Comparison of ENCODE assay signal across 13 cellular contexts in genomic region chr12:3042394-3042793, GRCh38. TPM values are rescaled to one million over a fixed set of nuclear protein-coding genes. Genes with fewer than 3 reads are reported as not detected.
DNase-seq lines count a peak whose midpoint lies in the region; ATAC-seq, FAIRE-seq and TF ChIP-seq lines count a peak whose summit lies in the region.
"Had no signal": no experiment of that assay in that cellular context is flagged by ENCODE, and none has a peak within 500 bp of the region (broad histone marks: within the 10 kb centered on the region; RNA-seq: fewer than 3 reads in every experiment).

No MANE protein-coding gene starts in this region.

- H3K23ac ChIP-seq in neuronal stem cell (ENCODE audit: low read depth, low read length, poor library complexity): no peak overlapping the region

- no peak for FAIRE-seq in H54 (lab: Jason Lieb, UNC)

- H3K9ac ChIP-seq in neuronal stem cell (ENCODE audit: low read depth, low read length, poor library complexity): no peak overlapping the region

- no peaks in the 10 kb centered on the region for H3K9me2 ChIP-seq in PC-9 (ENCODE audit: insufficient read depth)

- H3K4ac ChIP-seq in neuronal stem cell (ENCODE audit: low read length): no peak overlapping the region

- H4K91ac ChIP-seq in neuronal stem cell (ENCODE audit: low read depth, low read length, poor library complexity): no peak overlapping the region

- H3K27me3 ChIP-seq in neuronal stem cell (ENCODE audit: control insufficient read depth in 3 of 3, insufficient read depth in 3 of 3, low read depth in 1 of 3, low read length in 3 of 3) (no peaks in the 10 kb centered on the region), PC-9 (ENCODE audit: insufficient read depth, low read depth) (no peaks in the 10 kb centered on the region)

- H3K27me3 Mint-ChIP-seq in WTC11 (ENCODE audit: low read depth): no peaks in the 10 kb centered on the region

- peaks cover 4% of the 10 kb centered on the region for H3K4me1 Mint-ChIP-seq in WTC11

- peaks cover 8% of the 10 kb centered on the region; the same call in 1 of the 2 replicates for H3F3A ChIP-seq in PC-9 (ENCODE audit: insufficient read depth, low read depth)

- no peaks in the 10 kb centered on the region for H3K79me2 ChIP-seq in PC-9 (ENCODE audit: low read depth)

- POLR2A ChIA-PET in WTC11 (lab: Charles Lee) (interaction anchor here (0.9 kb wide), 1 partner anchor 16 kb away, joined by 3 read pairs; no protein-coding TSS in a partner anchor), PC-9 (lab: Charles Lee; ENCODE audit: unreplicated experiment) (no interaction called here)

- H3K9me3 Mint-ChIP-seq in WTC11: no peaks in the 10 kb centered on the region
- H3K9me3 Mint-ChIP-seq: GM23338 had no signal

- H3K4me1 ChIP-seq in neuronal stem cell (ENCODE audit: control insufficient read depth in 2 of 2, insufficient read depth in 1 of 2, low read depth in 1 of 2, low read length in 2 of 2) (peaks cover 0 to 3% of the 10 kb centered on the region in 2 donors), PC-9 (replicated peaks; ENCODE audit: insufficient read depth) (no peaks in the 10 kb centered on the region)

- H3K4me2 ChIP-seq in neuronal stem cell (ENCODE audit: insufficient read depth, low read length, poor library complexity, severe bottlenecking) (no peak overlapping the region), PC-9 (no peak overlapping the region)
- H3K4me2 ChIP-seq: GM23338 had no signal

- no peak overlapping the region for H3K27ac Mint-ChIP-seq in WTC11
- H3K27ac Mint-ChIP-seq: GM23338 had no signal

- H2BK120ac ChIP-seq in neuronal stem cell (ENCODE audit: low read depth, low read length): no peak overlapping the region

- H3K36me3 ChIP-seq in neuronal stem cell (replicated peaks in 1 of 2; ENCODE audit: control insufficient read depth in 2 of 2, insufficient read depth in 2 of 2, low read length in 2 of 2) (peaks cover 25 to 39% of the 10 kb centered on the region in 2 donors), PC-9 (ENCODE audit: low read depth) (no peaks in the 10 kb centered on the region)

- TF ChIP-seq POLR2A in H54 (IDR thresholded peaks at IDR 0.05; ENCODE audit: low read depth, low read length): no peak

- no peak overlapping the region for H2BK12ac ChIP-seq in neuronal stem cell (ENCODE audit: low read length)

- no peak for ATAC-seq in WTC11
- ATAC-seq in HG03135 (IDR thresholded peaks at IDR 0.05; ENCODE audit: unreplicated experiment): no peak

- H3K14ac ChIP-seq in neuronal stem cell (ENCODE audit: low read length): no peak overlapping the region

- no peak overlapping the region for H3K18ac ChIP-seq in neuronal stem cell (ENCODE audit: low read length)

- BruUV-seq in PC-9 (replicated peaks; lab: Mats Ljungman, UMichigan): no TSS peak

- H3K9me3 ChIP-seq in neuronal stem cell (replicated peaks in 1 of 2; ENCODE audit: control insufficient read depth in 2 of 2, insufficient read depth in 1 of 2, low read depth in 1 of 2, low read length in 2 of 2): no peaks in the 10 kb centered on the region
- H3K9me3 ChIP-seq in PC-9 (ENCODE audit: insufficient read depth, low read depth): no peaks in the 10 kb centered on the region
- H3K9me3 ChIP-seq: esophagus muscularis mucosa had no signal

- H3K4me3 Mint-ChIP-seq in WTC11: no peak overlapping the region
- H3K4me3 Mint-ChIP-seq: GM23338 had no signal

- peak; percentile 82 for DNase-seq in GF-D8 (lab: John Stamatoyannopoulos, UW)
- peak; percentile 13 for DNase-seq in NCI-H128 (lab: John Stamatoyannopoulos, UW; ENCODE audit: unreplicated experiment)
- DNase-seq in WTC11 (ENCODE audit: low spot score): peak; percentile 7
- DNase-seq in neuronal stem cell (ENCODE audit: low spot score): no peak
- no peak for DNase-seq in H54 (ENCODE audit: insufficient read length, low spot score)
- DNase-seq in PC-9: no peak
- no peak for DNase-seq in coronary artery (ENCODE audit: low spot score)
- DNase-seq: activated naive CD4-positive, alpha-beta T cell treated with anti-CD3 and anti-CD28 coated beads, Interleukin-2, amount 50 U/mL, for 16 hours; cerebellar nuclear complex; COR-L47 had no signal

- intact Hi-C loops in PC-9 (cut with micrococcal nuclease; ENCODE audit: unreplicated experiment): loop anchor here (5.0 kb wide), 1 partner anchor 165 kb away; the partner anchor contains the start of genes FOXM1 and RHNO1

- peak overlapping the region; percentile 60 for H2AK5ac ChIP-seq in neuronal stem cell (ENCODE audit: low read depth, low read length)

- H2BK15ac ChIP-seq in neuronal stem cell (ENCODE audit: low read length): no peak overlapping the region

- H2AFZ ChIP-seq in neuronal stem cell (ENCODE audit: low read length): no peak overlapping the region
- H2AFZ ChIP-seq in PC-9: no peak overlapping the region
- H2AFZ ChIP-seq: GM23338 had no signal

- no CpG with 5 or more reads among the region's 8 CpGs for WGBS in neuronal stem cell (ENCODE audit: extremely low coverage in 2 of 2, insufficient read length in 2 of 2, insufficient replicate concordance in 1 of 2), 2 donors

- H3K4me3 ChIP-seq in neuronal stem cell (ENCODE audit: low read length in 2 of 2) (no peak overlapping the region), PC-9 (no peak overlapping the region), coronary artery (no peak overlapping the region)
- H3K4me3 ChIP-seq: esophagus muscularis mucosa, GM23338 had no signal

- H3K27ac ChIP-seq in neuronal stem cell (replicated peaks; ENCODE audit: low read length): no peak overlapping the region
- no peak overlapping the region for H3K27ac ChIP-seq in PC-9
- H3K27ac ChIP-seq in coronary artery: no peak overlapping the region
- H3K27ac ChIP-seq: esophagus muscularis mucosa had no signal

- peak overlapping the region; percentile 75 for H2BK5ac ChIP-seq in neuronal stem cell (ENCODE audit: low read length)

- no peak overlapping the region for H4K8ac ChIP-seq in neuronal stem cell (ENCODE audit: low read depth, low read length)

- no peaks in the 10 kb centered on the region; the same call in 1 of the 2 replicates for H4K20me1 ChIP-seq in PC-9 (ENCODE audit: insufficient read depth)

- TF ChIP-seq CTCF in WTC11 (IDR thresholded peaks at IDR 0.05) (no peak), PC-9 (conservative IDR thresholded peaks at IDR 0.05) (no peak), coronary artery (IDR thresholded peaks at IDR 0.05) (no peak)

- CTCF ChIA-PET in WTC11 (lab: Charles Lee): interaction anchor here (0.8 to 2.8 kb wide), 10 partner anchors 8 to 197 kb away, joined by 3 to 35 read pairs (median 4); no protein-coding TSS in a partner anchor
- CTCF ChIA-PET in PC-9 (lab: Charles Lee): interaction anchor here (0.7 to 1.5 kb wide), 3 partner anchors 13 to 188 kb away, joined by 3 to 8 read pairs (median 4); no protein-coding TSS in a partner anchor

- H3K36me3 Mint-ChIP-seq in WTC11: peaks cover 28% of the 10 kb centered on the region

- no peaks in the 10 kb centered on the region for H3K79me1 ChIP-seq in neuronal stem cell (ENCODE audit: low read depth, low read length)

TF ChIP-seq in WTC11, 78 proteins besides CTCF, POLR2A, EP300 and RAD21 (continues in another document):
- TF ChIP-seq, protein P1, sequence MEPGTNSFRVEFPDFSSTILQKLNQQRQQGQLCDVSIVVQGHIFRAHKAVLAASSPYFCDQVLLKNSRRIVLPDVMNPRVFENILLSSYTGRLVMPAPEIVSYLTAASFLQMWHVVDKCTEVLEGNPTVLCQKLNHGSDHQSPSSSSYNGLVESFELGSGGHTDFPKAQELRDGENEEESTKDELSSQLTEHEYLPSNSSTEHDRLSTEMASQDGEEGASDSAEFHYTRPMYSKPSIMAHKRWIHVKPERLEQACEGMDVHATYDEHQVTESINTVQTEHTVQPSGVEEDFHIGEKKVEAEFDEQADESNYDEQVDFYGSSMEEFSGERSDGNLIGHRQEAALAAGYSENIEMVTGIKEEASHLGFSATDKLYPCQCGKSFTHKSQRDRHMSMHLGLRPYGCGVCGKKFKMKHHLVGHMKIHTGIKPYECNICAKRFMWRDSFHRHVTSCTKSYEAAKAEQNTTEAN (CRISPR knock-in tag; IDR thresholded peaks at IDR 0.05): no peak
- TF ChIP-seq, protein P2, sequence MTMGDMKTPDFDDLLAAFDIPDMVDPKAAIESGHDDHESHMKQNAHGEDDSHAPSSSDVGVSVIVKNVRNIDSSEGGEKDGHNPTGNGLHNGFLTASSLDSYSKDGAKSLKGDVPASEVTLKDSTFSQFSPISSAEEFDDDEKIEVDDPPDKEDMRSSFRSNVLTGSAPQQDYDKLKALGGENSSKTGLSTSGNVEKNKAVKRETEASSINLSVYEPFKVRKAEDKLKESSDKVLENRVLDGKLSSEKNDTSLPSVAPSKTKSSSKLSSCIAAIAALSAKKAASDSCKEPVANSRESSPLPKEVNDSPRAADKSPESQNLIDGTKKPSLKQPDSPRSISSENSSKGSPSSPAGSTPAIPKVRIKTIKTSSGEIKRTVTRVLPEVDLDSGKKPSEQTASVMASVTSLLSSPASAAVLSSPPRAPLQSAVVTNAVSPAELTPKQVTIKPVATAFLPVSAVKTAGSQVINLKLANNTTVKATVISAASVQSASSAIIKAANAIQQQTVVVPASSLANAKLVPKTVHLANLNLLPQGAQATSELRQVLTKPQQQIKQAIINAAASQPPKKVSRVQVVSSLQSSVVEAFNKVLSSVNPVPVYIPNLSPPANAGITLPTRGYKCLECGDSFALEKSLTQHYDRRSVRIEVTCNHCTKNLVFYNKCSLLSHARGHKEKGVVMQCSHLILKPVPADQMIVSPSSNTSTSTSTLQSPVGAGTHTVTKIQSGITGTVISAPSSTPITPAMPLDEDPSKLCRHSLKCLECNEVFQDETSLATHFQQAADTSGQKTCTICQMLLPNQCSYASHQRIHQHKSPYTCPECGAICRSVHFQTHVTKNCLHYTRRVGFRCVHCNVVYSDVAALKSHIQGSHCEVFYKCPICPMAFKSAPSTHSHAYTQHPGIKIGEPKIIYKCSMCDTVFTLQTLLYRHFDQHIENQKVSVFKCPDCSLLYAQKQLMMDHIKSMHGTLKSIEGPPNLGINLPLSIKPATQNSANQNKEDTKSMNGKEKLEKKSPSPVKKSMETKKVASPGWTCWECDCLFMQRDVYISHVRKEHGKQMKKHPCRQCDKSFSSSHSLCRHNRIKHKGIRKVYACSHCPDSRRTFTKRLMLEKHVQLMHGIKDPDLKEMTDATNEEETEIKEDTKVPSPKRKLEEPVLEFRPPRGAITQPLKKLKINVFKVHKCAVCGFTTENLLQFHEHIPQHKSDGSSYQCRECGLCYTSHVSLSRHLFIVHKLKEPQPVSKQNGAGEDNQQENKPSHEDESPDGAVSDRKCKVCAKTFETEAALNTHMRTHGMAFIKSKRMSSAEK (CRISPR knock-in tag; IDR thresholded peaks at IDR 0.05; ENCODE audit: borderline replicate concordance): no peak

RNA-seq across cellular contexts. Expression of gene TSPAN9, which starts 34.8 kb away (rescaled TPM):
- total RNA-seq in WTC11 (2021) (21.8 to 27.6 TPM (median 23.9 TPM) in 3 replicates), PC-9 (2021) (8.9 and 9.6 TPM in 2 replicates)
- polyA plus RNA-seq in neuronal stem cell (2013, experiment 1 of 2): 12.5 TPM
- 12.5 TPM for polyA plus RNA-seq in neuronal stem cell (2013, experiment 2 of 2)

Comparison
In these comparisons a context has a peak if more than half of its experiments do, and no peak if none do; other contexts are left out.
1. DNase-seq: peak in GF-D8 (single experiment), NCI-H128 (single experiment) and WTC11 (single experiment); none in neuronal stem cell (single experiment), H54 (single experiment), PC-9 (0 of 2) and coronary artery (single experiment).